In genomic region chr17:78783711-78784396, GRCh38 we compare ENCODE assay signal across 10 cellular contexts. TPM values are rescaled to one million over a fixed set of nuclear protein-coding genes. Genes with fewer than 3 reads are reported as not detected.
DNase-seq lines count a peak whose midpoint lies in the region; ATAC-seq and TF ChIP-seq lines count a peak whose summit lies in the region.
"Had no signal": no experiment of that assay in that cellular context is flagged by ENCODE, and none has a peak within 500 bp of the region (broad histone marks: within the 10 kb centered on the region; RNA-seq: fewer than 3 reads in every experiment).

No MANE protein-coding gene starts in this region.

- TF ChIP-seq RAD21 in liver (IDR thresholded peaks at IDR 0.05): no peak

- H3K36me3 Mint-ChIP-seq in activated naive CD4-positive, alpha-beta T cell treated with anti-CD3 and anti-CD28 coated beads, Interleukin-2, amount 10 ng/mL, durations not matched to agents 7 days and 5 days: peaks cover 29% of the 10 kb centered on the region
- peaks cover 9 to 15% of the 10 kb centered on the region in 2 donors for H3K36me3 Mint-ChIP-seq in activated naive CD4-positive, alpha-beta T cell treated with anti-CD3 and anti-CD28 coated beads, Interleukin-2, amount 50 U/mL, for 72 hours
- H3K36me3 Mint-ChIP-seq in activated B cell treated with CpG ODN at 0.5 μM for 24 hours (ENCODE audit: low read depth): peaks cover 17% of the 10 kb centered on the region

- no peak for TF ChIP-seq POLR2A in transverse colon (IDR thresholded peaks at IDR 0.05)

- no peaks in the 10 kb centered on the region for H3K27me3 Mint-ChIP-seq in activated naive CD4-positive, alpha-beta T cell treated with anti-CD3 and anti-CD28 coated beads, Interleukin-2, amount 10 ng/mL, durations not matched to agents 7 days and 5 days
- H3K27me3 Mint-ChIP-seq in activated B cell treated with CpG ODN at 0.5 μM for 24 hours: no peaks in the 10 kb centered on the region

- H3K9ac ChIP-seq in liver (ENCODE audit: low read depth in 1 of 2, low read length in 2 of 2): no peak overlapping the region

- H3K9me3 ChIP-seq in liver (ENCODE audit: control insufficient read depth in 4 of 4, low read length in 3 of 4) (no peaks in the 10 kb centered on the region), transverse colon (no peaks in the 10 kb centered on the region)

- no peaks in the 10 kb centered on the region for H3K9me3 Mint-ChIP-seq in activated naive CD4-positive, alpha-beta T cell treated with anti-CD3 and anti-CD28 coated beads, Interleukin-2, amount 10 ng/mL, durations not matched to agents 7 days and 5 days
- no peaks in the 10 kb centered on the region for H3K9me3 Mint-ChIP-seq in activated naive CD4-positive, alpha-beta T cell treated with anti-CD3 and anti-CD28 coated beads, Interleukin-2, amount 50 U/mL, for 72 hours
- no peaks in the 10 kb centered on the region for H3K9me3 Mint-ChIP-seq in activated B cell treated with CpG ODN at 0.5 μM for 24 hours

- H3K27ac Mint-ChIP-seq in activated naive CD4-positive, alpha-beta T cell treated with anti-CD3 and anti-CD28 coated beads, Interleukin-2, amount 10 ng/mL, durations not matched to agents 7 days and 5 days: peak overlapping the region; percentile 89
- peak overlapping the region in 1 of 2 donors; percentile 87 for H3K27ac Mint-ChIP-seq in activated naive CD4-positive, alpha-beta T cell treated with anti-CD3 and anti-CD28 coated beads, Interleukin-2, amount 50 U/mL, for 72 hours
- peak overlapping the region; percentile 15 for H3K27ac Mint-ChIP-seq in activated B cell treated with CpG ODN at 0.5 μM for 24 hours

- peaks cover 65% of the 10 kb centered on the region for H3K4me1 Mint-ChIP-seq in activated naive CD4-positive, alpha-beta T cell treated with anti-CD3 and anti-CD28 coated beads, Interleukin-2, amount 10 ng/mL, durations not matched to agents 7 days and 5 days
- peaks cover 30% of the 10 kb centered on the region for H3K4me1 Mint-ChIP-seq in activated B cell treated with CpG ODN at 0.5 μM for 24 hours

- TF ChIP-seq EP300 in transverse colon (IDR thresholded peaks at IDR 0.05; ENCODE audit: low read depth): no peak

- H3K36me3 ChIP-seq in liver (ENCODE audit: control insufficient read depth in 4 of 4, insufficient read depth in 3 of 4, low read depth in 1 of 4, low read length in 3 of 4): no peaks in the 10 kb centered on the region
- no peaks in the 10 kb centered on the region for H3K36me3 ChIP-seq in transverse colon

- in situ Hi-C loops in transverse colon (cut with MboI; ENCODE audit: low pct_ligation_motif_present in 1 of 4, low pct_unique_long_range_greater_than_20kb in 1 of 4, low sequenced_read_pairs in 3 of 4): no loop called here

- DNase-seq in activated naive CD4-positive, alpha-beta T cell treated with anti-CD3 and anti-CD28 coated beads, Interleukin-2, amount 10 ng/mL, durations not matched to agents 7 days and 5 days: no peak
- no peak for DNase-seq in activated naive CD4-positive, alpha-beta T cell treated with anti-CD3 and anti-CD28 coated beads, Interleukin-2, amount 50 U/mL, for 72 hours (ENCODE audit: low spot score in 2 of 2)
- DNase-seq in activated B cell treated with CpG ODN at 0.5 μM for 24 hours (no peak), transverse colon (no peak), medulla oblongata (ENCODE audit: extremely low spot score) (no peak), NCI-H2227 (lab: John Stamatoyannopoulos, UW; ENCODE audit: unreplicated experiment) (no peak)
- DNase-seq: NCI-H1694 treated with DMSO at 0.1 percent for 48 hours, SHP77 had no signal

- POLR2A ChIA-PET in activated B cell treated with CpG ODN at 0.5 μM for 24 hours (lab: Charles Lee): interaction anchor here (0.6 to 5.1 kb wide), 3 partner anchors 48 to 372 kb away, joined by 3 to 65 read pairs (median 4); no protein-coding TSS in a partner anchor

- CTCF ChIA-PET in activated naive CD4-positive, alpha-beta T cell treated with anti-CD3 and anti-CD28 coated beads, Interleukin-2, amount 10 ng/mL, durations not matched to agents 7 days and 5 days (lab: Charles Lee): interaction anchor here (0.6 to 1.4 kb wide), 4 partner anchors 8 to 338 kb away, joined by 3 to 5 read pairs (median 4); no protein-coding TSS in a partner anchor
- CTCF ChIA-PET in activated B cell treated with CpG ODN at 0.5 μM for 24 hours (lab: Charles Lee): interaction anchor here (0.7 kb wide), 1 partner anchor 51 kb away, joined by 3 read pairs; no protein-coding TSS in a partner anchor

- WGBS in liver: 57% methylated on average over 7 of the region's 7 CpGs
- WGBS in transverse colon (ENCODE audit: low coverage in 1 of 2), 2 donors: 76 to 86% methylated on average over 2 to 7 of the region's 7 CpGs

- H3K27me3 ChIP-seq in liver (ENCODE audit: control insufficient read depth in 4 of 4, insufficient read depth in 4 of 4, low read length in 3 of 4) (no peaks in the 10 kb centered on the region), transverse colon (no peaks in the 10 kb centered on the region)

- no peak for ATAC-seq in activated naive CD4-positive, alpha-beta T cell treated with anti-CD3 and anti-CD28 coated beads, Interleukin-2, amount 50 U/mL, for 72 hours
- ATAC-seq in activated B cell treated with CpG ODN at 0.5 μM for 24 hours (ENCODE audit: low read depth) (no peak), HG03457 (IDR thresholded peaks at IDR 0.05; ENCODE audit: unreplicated experiment) (no peak)

- TF ChIP-seq CTCF in activated B cell treated with CpG ODN at 0.5 μM for 24 hours (IDR thresholded peaks at IDR 0.05) (no peak), liver (IDR thresholded peaks at IDR 0.05; ENCODE audit: low read depth, low read length, missing input control) (no peak), transverse colon (IDR thresholded peaks at IDR 0.05) (no peak)

- peak overlapping the region; percentile 14 for H3K4me3 Mint-ChIP-seq in activated naive CD4-positive, alpha-beta T cell treated with anti-CD3 and anti-CD28 coated beads, Interleukin-2, amount 10 ng/mL, durations not matched to agents 7 days and 5 days
- peak overlapping the region; percentile 55 for H3K4me3 Mint-ChIP-seq in activated B cell treated with CpG ODN at 0.5 μM for 24 hours

- no peak overlapping the region for H3K27ac ChIP-seq in liver (ENCODE audit: low read depth in 1 of 2, low read length in 2 of 2)
- H3K27ac ChIP-seq in transverse colon: peak overlapping the region; percentile 95 to 98 (median 96)

- peaks cover 0 to 23% (median 16%) of the 10 kb centered on the region in 4 donors for H3K4me1 ChIP-seq in liver (ENCODE audit: control insufficient read depth in 4 of 4, insufficient read depth in 4 of 4, low read length in 3 of 4)
- H3K4me1 ChIP-seq in transverse colon: peaks cover 8 to 34% (median 26%) of the 10 kb centered on the region in 4 donors

- intact Hi-C loops in activated B cell treated with CpG ODN at 0.5 μM for 24 hours (cut with micrococcal nuclease): loop anchor here (2.0 to 5.0 kb wide), 2 partner anchors 57 to 108 kb away; partner anchors contain the start of gene USP36
- intact Hi-C loops in transverse colon (cut with DNase I; ENCODE audit: low total_unique reads): no loop called here

- H3K4me3 ChIP-seq in liver (ENCODE audit: low read depth in 1 of 3, low read length in 3 of 3) (no peak overlapping the region), transverse colon (no peak overlapping the region)

TF ChIP-seq in liver, 16 proteins besides CTCF, POLR2A, EP300 and RAD21 (continues in another document):
- TF ChIP-seq YY1 (IDR thresholded peaks at IDR 0.05): no peak
- TF ChIP-seq FOXA1 (IDR thresholded peaks at IDR 0.05): no peak
- no peak for TF ChIP-seq FOXA2 (IDR thresholded peaks at IDR 0.05)
- no peak for TF ChIP-seq JUND (IDR thresholded peaks at IDR 0.05)
- TF ChIP-seq HNF4A (conservative IDR thresholded peaks at IDR 0.05): peak; percentile 49 to 67
- no peak for TF ChIP-seq EGR1 (IDR thresholded peaks at IDR 0.05; ENCODE audit: low read depth in 2 of 2)
- TF ChIP-seq TAF1 (conservative IDR thresholded peaks at IDR 0.05): no peak
- TF ChIP-seq SP1 (IDR thresholded peaks at IDR 0.05): peak; percentile 25
- TF ChIP-seq HNF4G (IDR thresholded peaks at IDR 0.05): no peak
- peak; percentile 45 to 70 for TF ChIP-seq RXRA (IDR thresholded peaks at IDR 0.05)
- no peak for TF ChIP-seq REST (IDR thresholded peaks at IDR 0.05)

RNA-seq across cellular contexts. Expression of gene CYTH1, which starts 1.8 kb away (rescaled TPM):
- total RNA-seq in activated naive CD4-positive, alpha-beta T cell treated with anti-CD3 and anti-CD28 coated beads, Interleukin-2, amount 50 U/mL, for 72 hours: 100 to 1,000 TPM in 1 of 2 donors, 10 to 100 TPM in 1; 82.6 to 148 TPM
- total RNA-seq in activated B cell treated with CpG ODN at 0.5 μM for 24 hours (368 and 391 TPM in 2 replicates), liver (10 to 100 TPM; 16.7 to 32.1 TPM), transverse colon (100 to 1,000 TPM; 103 to 156 (median 142) TPM)
- 10 to 100 TPM; 15.4 to 24.5 TPM for polyA plus RNA-seq in liver

RNA-seq across cellular contexts. Expression of gene USP36, which starts 56.8 kb away (rescaled TPM):
- total RNA-seq in activated naive CD4-positive, alpha-beta T cell treated with anti-CD3 and anti-CD28 coated beads, Interleukin-2, amount 50 U/mL, for 72 hours: 10 to 100 TPM; 82.2 to 88.1 TPM
- 93.8 and 107 TPM in 2 replicates for total RNA-seq in activated B cell treated with CpG ODN at 0.5 μM for 24 hours
- 10 to 100 TPM in 1 of 2 donors, 1 to 10 TPM in 1; 8.0 to 20.7 TPM for total RNA-seq in liver
- 10 to 100 TPM in 1 of 2 donors, 1 to 10 TPM in 1; 9.4 to 11.6 TPM for polyA plus RNA-seq in liver
- total RNA-seq in transverse colon: 10 to 100 TPM; 28.5 to 96.5 (median 63.5) TPM

Comparison
In these comparisons a context has a peak if more than half of its experiments do, and no peak if none do; other contexts are left out.
1. H3K27ac ChIP-seq: peak in transverse colon (4 of 4); none in liver (0 of 2).